ENCODE assay signal across 25 cellular contexts in genomic region chr7:158506626-158507025, GRCh38.
"Had no signal": no experiment of that assay in that cellular context is flagged by ENCODE, and none has a peak within 500 bp of the region (broad histone marks: within the 10 kb centered on the region; RNA-seq: fewer than 3 reads in every experiment).

No MANE protein-coding gene starts in this region.

- H3K36me3 Mint-ChIP-seq: immature natural killer cell, mesothelial cell of epicardium had no signal

- H3K4me3 Mint-ChIP-seq: immature natural killer cell, mesothelial cell of epicardium had no signal

- H3K4me2 ChIP-seq: hepatocyte had no signal

- H3K4me1 ChIP-seq: esophagus muscularis mucosa, foreskin keratinocyte, gastroesophageal sphincter, heart left ventricle, lower lobe of right lung had no signal

- H2AFZ ChIP-seq: hepatocyte had no signal

- H3K79me2 ChIP-seq: hepatocyte had no signal

- H3K36me3 ChIP-seq: esophagus muscularis mucosa, gastroesophageal sphincter, heart left ventricle, lower lobe of right lung had no signal

- H3K4me3 ChIP-seq: coronary artery, dorsolateral prefrontal cortex, esophagus muscularis mucosa, gastroesophageal sphincter, heart left ventricle, hepatocyte, lower lobe of right lung, mucosa of descending colon had no signal

- H3K27ac ChIP-seq: coronary artery, dorsolateral prefrontal cortex, esophagus muscularis mucosa, foreskin keratinocyte, gastroesophageal sphincter, heart left ventricle, hepatocyte, lower lobe of right lung had no signal

- DNase-seq: dermis blood vessel endothelial cell; dorsolateral prefrontal cortex; effector CD4-positive, alpha-beta T cell; effector memory CD4-positive, alpha-beta T cell; foreskin keratinocyte; heart left ventricle; hypothalamus; immature natural killer cell; islet precursor cell; kidney; kidney glomerular epithelial cell; left colon; left ventricle myocardium superior; lower lobe of right lung; mesenchymal stem cell; mucosa of descending colon had no signal

- H3K27ac Mint-ChIP-seq: immature natural killer cell, mesothelial cell of epicardium had no signal

- H3K27me3 ChIP-seq: foreskin keratinocyte, hepatocyte had no signal

- ATAC-seq: foreskin keratinocyte, gastroesophageal sphincter, heart left ventricle, left colon, left lobe of liver, left ventricle myocardium superior, lower lobe of right lung, mucosa of descending colon had no signal

- H3K4me1 Mint-ChIP-seq: immature natural killer cell, mesothelial cell of epicardium had no signal

- FAIRE-seq: colon, endothelial cell of umbilical vein, frontal cortex, kidney had no signal
